ENCODE assay signal across 12 cellular contexts in the genomic region with DNA sequence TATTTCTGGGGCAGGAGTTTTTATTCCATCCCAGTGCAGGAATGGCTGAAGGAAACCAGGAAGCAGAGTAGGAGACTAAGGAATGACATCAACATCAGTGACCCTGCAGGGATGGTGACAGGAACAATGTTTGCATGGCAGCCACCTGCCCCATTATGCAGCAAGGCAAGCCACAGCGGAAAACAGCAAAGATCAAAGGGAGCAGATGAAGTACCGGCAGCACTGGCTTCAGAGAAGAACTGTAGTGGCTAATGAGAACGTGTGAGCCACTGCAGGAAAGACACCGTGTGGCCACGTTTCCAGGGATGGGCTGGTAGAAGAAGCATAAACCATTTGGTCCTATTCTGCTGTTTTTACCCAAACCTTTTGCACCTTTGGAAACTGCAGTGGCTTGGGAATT. TPM values are rescaled to one million over a fixed set of nuclear protein-coding genes. Genes with fewer than 3 reads are reported as not detected.
A peak's percentile ranks its signal among the peaks of the same experiment; 100 is the strongest.
DNase-seq lines count a peak whose midpoint lies in the region; ATAC-seq and TF ChIP-seq lines count a peak whose summit lies in the region.
"Had no signal": no experiment of that assay in that cellular context is flagged by ENCODE, and none has a peak within 500 bp of the region (broad histone marks: within the 10 kb centered on the region; RNA-seq: fewer than 3 reads in every experiment).

No MANE protein-coding gene starts in this region.

- POLR2A ChIA-PET in activated CD8-positive, alpha-beta T cell treated with anti-CD3 and anti-CD28 coated beads for 36 hours (lab: Charles Lee), result no interaction called here

- no peaks in the 10 kb centered on the region for H3K36me3 ChIP-seq in breast epithelium
- H3K36me3 ChIP-seq: adrenal gland, lower lobe of right lung, ovary, upper lobe of left lung had no signal

- H3K4me3 ChIP-seq in breast epithelium, result no peak overlapping the region
- H3K4me3 ChIP-seq: adrenal gland, lower lobe of right lung, ovary, upper lobe of left lung had no signal

- TF ChIP-seq POLR2A in breast epithelium (IDR thresholded peaks at IDR 0.05), result no peak

- no peaks in the 10 kb centered on the region for H3K4me1 ChIP-seq in breast epithelium
- H3K4me1 ChIP-seq: adrenal gland, upper lobe of left lung had no signal

- DNase-seq in DMS53 (lab: John Stamatoyannopoulos, UW) (peak; percentile 94), NCI-H510A treated with DMSO at 0.1 percent for 48 hours (lab: John Stamatoyannopoulos, UW) (peak; percentile 82), iPS-NIHi11 (ENCODE audit: low spot score) (peak; percentile 25), COR-L47 (lab: John Stamatoyannopoulos, UW) (no peak), breast epithelium (ENCODE audit: low spot score in 2 of 2) (no peak), NCI-H1930 (lab: John Stamatoyannopoulos, UW) (no peak)
- peak; percentile 52 for DNase-seq in activated CD8-positive, alpha-beta T cell treated with anti-CD3 and anti-CD28 coated beads for 36 hours
- DNase-seq: adrenal gland, lower lobe of right lung, ovary, upper lobe of left lung had no signal

- H3K4me3 Mint-ChIP-seq in activated CD8-positive, alpha-beta T cell treated with anti-CD3 and anti-CD28 coated beads for 36 hours, result no peak overlapping the region

- H3K9me3 ChIP-seq in breast epithelium, result no peaks in the 10 kb centered on the region
- H3K9me3 ChIP-seq: adrenal gland, lower lobe of right lung, ovary, upper lobe of left lung had no signal

- H3K4me1 Mint-ChIP-seq in activated CD8-positive, alpha-beta T cell treated with anti-CD3 and anti-CD28 coated beads for 36 hours (ENCODE audit: low read depth), result peaks cover 41% of the 10 kb centered on the region

- CTCF ChIA-PET in activated CD8-positive, alpha-beta T cell treated with anti-CD3 and anti-CD28 coated beads for 36 hours (lab: Charles Lee), result no interaction called here

- H3K36me3 Mint-ChIP-seq in activated CD8-positive, alpha-beta T cell treated with anti-CD3 and anti-CD28 coated beads for 36 hours (ENCODE audit: low read depth), result no peaks in the 10 kb centered on the region

- no peaks in the 10 kb centered on the region for H3K27me3 Mint-ChIP-seq in activated CD8-positive, alpha-beta T cell treated with anti-CD3 and anti-CD28 coated beads for 36 hours

- no peak overlapping the region for H3K27ac ChIP-seq in breast epithelium
- H3K27ac ChIP-seq: adrenal gland, lower lobe of right lung, ovary, upper lobe of left lung had no signal

- intact Hi-C loops in activated CD8-positive, alpha-beta T cell treated with anti-CD3 and anti-CD28 coated beads for 36 hours (cut with micrococcal nuclease), result no loop called here
- intact Hi-C loops in breast epithelium (cut with DNase I; ENCODE audit: low total_unique reads), result no loop called here

- TF ChIP-seq CTCF in activated CD8-positive, alpha-beta T cell treated with anti-CD3 and anti-CD28 coated beads for 36 hours (IDR thresholded peaks at IDR 0.05), result no peak
- TF ChIP-seq CTCF in breast epithelium (IDR thresholded peaks at IDR 0.05), result no peak

- H3K9me3 Mint-ChIP-seq in activated CD8-positive, alpha-beta T cell treated with anti-CD3 and anti-CD28 coated beads for 36 hours, result no peaks in the 10 kb centered on the region

- H3K27me3 ChIP-seq in breast epithelium, result no peaks in the 10 kb centered on the region
- H3K27me3 ChIP-seq: adrenal gland, ovary, upper lobe of left lung had no signal

- peak; percentile 63 for ATAC-seq in activated CD8-positive, alpha-beta T cell treated with anti-CD3 and anti-CD28 coated beads for 36 hours
- no peak for ATAC-seq in HG03196 (IDR thresholded peaks at IDR 0.05; ENCODE audit: unreplicated experiment)
- ATAC-seq: lower lobe of right lung had no signal

- H3K27ac Mint-ChIP-seq in activated CD8-positive, alpha-beta T cell treated with anti-CD3 and anti-CD28 coated beads for 36 hours, result peak overlapping the region; percentile 13

RNA-seq across cellular contexts. Expression of a gene that starts 52.9 kb away (rescaled TPM):
- 10 to 100 TPM; 64.8 to 69.1 TPM for total RNA-seq in activated CD8-positive, alpha-beta T cell treated with anti-CD3 and anti-CD28 coated beads for 36 hours
- total RNA-seq in breast epithelium, result 10 to 100 TPM; 63.3 to 91.0 (median 75.8) TPM

Comparison
In these comparisons a context has a peak if more than half of its experiments do, and no peak if none do; other contexts are left out.
1. DNase-seq: peak in DMS53 (single experiment), NCI-H510A treated with DMSO at 0.1 percent for 48 hours (single experiment), activated CD8-positive, alpha-beta T cell treated with anti-CD3 and anti-CD28 coated beads for 36 hours (single experiment) and iPS-NIHi11 (single experiment); none in COR-L47 (single experiment), breast epithelium (0 of 2) and NCI-H1930 (0 of 2).